Comparison of ENCODE assay signal across 16 cellular contexts in the genomic region with DNA sequence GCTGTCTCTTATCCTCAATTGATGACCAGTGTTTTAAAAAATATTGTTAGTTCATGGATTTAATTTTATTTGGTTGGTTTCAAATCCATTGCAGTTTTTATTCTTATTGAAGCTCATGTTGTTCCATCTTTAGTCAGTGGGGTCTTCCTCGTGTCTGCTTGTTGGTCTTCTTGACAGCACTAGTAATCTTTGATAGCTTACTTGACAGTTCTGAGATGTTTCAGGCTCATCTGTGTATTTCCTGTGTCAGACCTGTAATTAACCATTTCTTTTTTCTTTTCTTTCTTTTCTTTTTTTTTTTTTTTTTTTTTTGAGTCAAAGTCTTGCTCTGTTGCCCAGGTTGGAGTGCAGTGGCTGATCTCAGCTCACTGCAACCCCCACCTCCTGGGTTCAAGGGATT. TPM values are rescaled to one million over a fixed set of nuclear protein-coding genes. Genes with fewer than 3 reads are reported as not detected.
DNase-seq lines count a peak whose midpoint lies in the region; ATAC-seq and TF ChIP-seq lines count a peak whose summit lies in the region.
"Had no signal": no experiment of that assay in that cellular context is flagged by ENCODE, and none has a peak within 500 bp of the region (broad histone marks: within the 10 kb centered on the region; RNA-seq: fewer than 3 reads in every experiment).

No MANE protein-coding gene starts in this region.

- peaks cover 18% of the 10 kb centered on the region for H3K36me3 Mint-ChIP-seq in activated CD4-positive, alpha-beta memory T cell treated with anti-CD3 and anti-CD28 coated beads for 36 hours
- peaks cover 47% of the 10 kb centered on the region for H3K36me3 Mint-ChIP-seq in activated CD4-positive, alpha-beta memory T cell treated with anti-CD3 and anti-CD28 coated beads, Interleukin-2, amount 10 ng/mL, durations not matched to agents 7 days and 5 days (ENCODE audit: low read depth)
- H3K36me3 Mint-ChIP-seq in effector memory CD8-positive, alpha-beta T cell (ENCODE audit: insufficient read depth) = peaks cover 68% of the 10 kb centered on the region
- H3K36me3 Mint-ChIP-seq in natural killer cell = peaks cover 20% of the 10 kb centered on the region

- H3K9me3 Mint-ChIP-seq in activated CD4-positive, alpha-beta memory T cell treated with anti-CD3 and anti-CD28 coated beads for 36 hours = no peaks in the 10 kb centered on the region
- no peaks in the 10 kb centered on the region for H3K9me3 Mint-ChIP-seq in activated CD4-positive, alpha-beta memory T cell treated with anti-CD3 and anti-CD28 coated beads, Interleukin-2, amount 10 ng/mL, durations not matched to agents 7 days and 5 days
- H3K9me3 Mint-ChIP-seq in effector memory CD8-positive, alpha-beta T cell = no peaks in the 10 kb centered on the region
- no peaks in the 10 kb centered on the region for H3K9me3 Mint-ChIP-seq in natural killer cell
- H3K9me3 Mint-ChIP-seq: CD4-positive, CD25-positive, alpha-beta regulatory T cell; CD8-positive, alpha-beta T cell; HFFc6 had no signal

- POLR2A ChIA-PET in activated CD4-positive, alpha-beta memory T cell treated with anti-CD3 and anti-CD28 coated beads for 36 hours (lab: Charles Lee) = no interaction called here
- POLR2A ChIA-PET in activated CD4-positive, alpha-beta memory T cell treated with anti-CD3 and anti-CD28 coated beads, Interleukin-2, amount 10 ng/mL, durations not matched to agents 7 days and 5 days (lab: Charles Lee) = no interaction called here

- no peaks in the 10 kb centered on the region for H3K27me3 Mint-ChIP-seq in activated CD4-positive, alpha-beta memory T cell treated with anti-CD3 and anti-CD28 coated beads for 36 hours
- H3K27me3 Mint-ChIP-seq in activated CD4-positive, alpha-beta memory T cell treated with anti-CD3 and anti-CD28 coated beads, Interleukin-2, amount 10 ng/mL, durations not matched to agents 7 days and 5 days = no peaks in the 10 kb centered on the region
- no peaks in the 10 kb centered on the region for H3K27me3 Mint-ChIP-seq in effector memory CD8-positive, alpha-beta T cell
- no peaks in the 10 kb centered on the region for H3K27me3 Mint-ChIP-seq in natural killer cell (ENCODE audit: low read depth in 2 of 2)
- H3K27me3 Mint-ChIP-seq: B cell; CD4-positive, CD25-positive, alpha-beta regulatory T cell had no signal

- peaks cover 8% of the 10 kb centered on the region for H3K4me1 Mint-ChIP-seq in activated CD4-positive, alpha-beta memory T cell treated with anti-CD3 and anti-CD28 coated beads for 36 hours (ENCODE audit: low read depth)
- peaks cover 19% of the 10 kb centered on the region for H3K4me1 Mint-ChIP-seq in activated CD4-positive, alpha-beta memory T cell treated with anti-CD3 and anti-CD28 coated beads, Interleukin-2, amount 10 ng/mL, durations not matched to agents 7 days and 5 days
- peaks cover 7 to 28% of the 10 kb centered on the region in 2 donors for H3K4me1 Mint-ChIP-seq in effector memory CD8-positive, alpha-beta T cell (ENCODE audit: low read depth in 2 of 2)
- H3K4me1 Mint-ChIP-seq in natural killer cell = peaks cover 33% of the 10 kb centered on the region in 2 donors

- peak overlapping the region; percentile 65 for H3K27ac Mint-ChIP-seq in activated CD4-positive, alpha-beta memory T cell treated with anti-CD3 and anti-CD28 coated beads for 36 hours
- H3K27ac Mint-ChIP-seq in activated CD4-positive, alpha-beta memory T cell treated with anti-CD3 and anti-CD28 coated beads, Interleukin-2, amount 10 ng/mL, durations not matched to agents 7 days and 5 days = no peak overlapping the region
- H3K27ac Mint-ChIP-seq in effector memory CD8-positive, alpha-beta T cell = peak overlapping the region; percentile 74 to 89
- H3K27ac Mint-ChIP-seq in natural killer cell = peak overlapping the region; percentile 44 to 58
- H3K27ac Mint-ChIP-seq: B cell; CD4-positive, CD25-positive, alpha-beta regulatory T cell had no signal

- ATAC-seq in effector memory CD8-positive, alpha-beta T cell (replicated peaks) = peak; percentile 19
- ATAC-seq in natural killer cell (peak in 1 of 3 donors; percentile 22), HG03520 (IDR thresholded peaks at IDR 0.05; ENCODE audit: unreplicated experiment) (no peak), GM21529 (IDR thresholded peaks at IDR 0.05; ENCODE audit: unreplicated experiment) (no peak)
- ATAC-seq: CD8-positive, alpha-beta T cell had no signal

- no peak for TF ChIP-seq CTCF in natural killer cell (IDR thresholded peaks at IDR 0.05)

- intact Hi-C loops in activated CD4-positive, alpha-beta memory T cell treated with anti-CD3 and anti-CD28 coated beads for 36 hours (cut with micrococcal nuclease) = no loop called here
- intact Hi-C loops in natural killer cell (cut with micrococcal nuclease) = no loop called here

- CTCF ChIA-PET in activated CD4-positive, alpha-beta memory T cell treated with anti-CD3 and anti-CD28 coated beads for 36 hours (lab: Charles Lee) = interaction anchor here (0.6 to 0.8 kb wide), 2 partner anchors 105 to 109 kb away, joined by 3 read pairs; no protein-coding TSS in a partner anchor
- CTCF ChIA-PET in activated CD4-positive, alpha-beta memory T cell treated with anti-CD3 and anti-CD28 coated beads, Interleukin-2, amount 10 ng/mL, durations not matched to agents 7 days and 5 days (lab: Charles Lee) = interaction anchor here (0.6 kb wide), 1 partner anchor 107 kb away, joined by 4 read pairs; no protein-coding TSS in a partner anchor

- DNase-seq in activated CD4-positive, alpha-beta memory T cell treated with anti-CD3 and anti-CD28 coated beads for 36 hours = no peak
- no peak for DNase-seq in activated CD4-positive, alpha-beta memory T cell treated with anti-CD3 and anti-CD28 coated beads, Interleukin-2, amount 10 ng/mL, durations not matched to agents 7 days and 5 days
- no peak for DNase-seq in effector memory CD8-positive, alpha-beta T cell
- DNase-seq in natural killer cell = no peak
- DNase-seq in activated CD4-positive, alpha-beta T cell treated with anti-CD3 and anti-CD28 coated beads for 1 hour = no peak
- DNase-seq: CD4-positive, CD25-positive, alpha-beta regulatory T cell; CD8-positive, alpha-beta T cell; DMS 273 treated with DMSO at 0.1 percent for 48 hours; DMS79; EL; GDM1; GOT3; HFFc6 had no signal

- H3K4me3 Mint-ChIP-seq in activated CD4-positive, alpha-beta memory T cell treated with anti-CD3 and anti-CD28 coated beads for 36 hours = no peak overlapping the region
- no peak overlapping the region for H3K4me3 Mint-ChIP-seq in activated CD4-positive, alpha-beta memory T cell treated with anti-CD3 and anti-CD28 coated beads, Interleukin-2, amount 10 ng/mL, durations not matched to agents 7 days and 5 days
- no peak overlapping the region for H3K4me3 Mint-ChIP-seq in effector memory CD8-positive, alpha-beta T cell
- H3K4me3 Mint-ChIP-seq in natural killer cell = no peak overlapping the region
- H3K4me3 Mint-ChIP-seq: B cell; CD4-positive, CD25-positive, alpha-beta regulatory T cell; CD8-positive, alpha-beta T cell; HFFc6 had no signal

RNA-seq across cellular contexts. Expression of gene SLK, which starts 28.2 kb away (rescaled TPM):
- 10 to 100 TPM; 26.1 to 27.7 TPM for total RNA-seq in activated CD4-positive, alpha-beta memory T cell treated with anti-CD3 and anti-CD28 coated beads for 36 hours
- total RNA-seq in activated CD4-positive, alpha-beta memory T cell treated with anti-CD3 and anti-CD28 coated beads, Interleukin-2, amount 10 ng/mL, durations not matched to agents 7 days and 5 days = 10 to 100 TPM; 32.7 to 36.3 TPM
- 10 to 100 TPM; 33.4 to 48.7 (median 40.3) TPM for total RNA-seq in natural killer cell
